In the genomic region with DNA sequence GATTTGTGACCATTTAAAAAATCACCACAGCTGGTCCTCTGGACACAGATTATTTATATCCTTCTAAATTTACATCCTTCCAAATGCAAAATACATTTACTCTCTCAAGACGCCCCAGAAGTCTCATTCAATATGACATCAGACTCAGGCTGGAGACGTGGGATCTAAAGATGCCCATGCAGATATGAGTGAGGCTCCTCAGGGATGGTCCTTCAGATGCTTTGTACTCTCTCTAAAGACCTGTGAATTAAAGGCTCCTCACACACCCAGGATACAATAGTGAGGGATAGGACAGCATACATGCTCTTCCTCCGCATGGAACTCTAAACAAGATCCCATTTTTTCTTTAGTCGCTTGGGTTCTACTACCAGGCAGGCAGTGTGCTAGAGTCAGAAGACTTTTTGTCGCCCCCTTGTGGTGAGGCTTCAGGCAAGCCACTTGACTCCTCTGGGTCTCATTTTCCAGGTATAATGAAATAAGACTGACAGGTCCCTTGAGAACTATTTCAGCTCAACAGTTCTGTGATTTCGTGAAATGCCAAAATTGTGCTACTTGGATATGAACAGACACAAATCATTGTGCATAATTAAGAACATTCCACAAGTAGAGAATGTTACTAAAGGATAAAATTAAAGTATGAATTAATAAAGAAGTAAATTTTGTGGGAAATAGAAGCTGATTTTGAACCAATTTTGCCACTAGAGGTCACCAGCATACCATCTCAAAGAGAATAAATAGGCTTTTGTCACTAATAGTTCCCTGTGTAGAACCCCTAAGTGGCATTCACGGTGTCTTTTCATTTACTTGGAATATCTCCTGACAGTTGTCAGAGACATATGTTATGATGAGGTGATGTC, we compare ENCODE assay signal across 1 cellular context.
TF ChIP-seq lines count a peak whose summit lies in the region.

No MANE protein-coding gene starts in this region.

TF ChIP-seq in K562, 482 proteins besides CTCF, POLR2A, EP300 and RAD21 (continued from another document):
- TF ChIP-seq, protein P1, sequence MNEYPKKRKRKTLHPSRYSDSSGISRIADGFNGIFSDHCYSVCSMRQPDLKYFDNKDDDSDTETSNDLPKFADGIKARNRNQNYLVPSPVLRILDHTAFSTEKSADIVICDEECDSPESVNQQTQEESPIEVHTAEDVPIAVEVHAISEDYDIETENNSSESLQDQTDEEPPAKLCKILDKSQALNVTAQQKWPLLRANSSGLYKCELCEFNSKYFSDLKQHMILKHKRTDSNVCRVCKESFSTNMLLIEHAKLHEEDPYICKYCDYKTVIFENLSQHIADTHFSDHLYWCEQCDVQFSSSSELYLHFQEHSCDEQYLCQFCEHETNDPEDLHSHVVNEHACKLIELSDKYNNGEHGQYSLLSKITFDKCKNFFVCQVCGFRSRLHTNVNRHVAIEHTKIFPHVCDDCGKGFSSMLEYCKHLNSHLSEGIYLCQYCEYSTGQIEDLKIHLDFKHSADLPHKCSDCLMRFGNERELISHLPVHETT (CRISPR knock-in tag; conservative IDR thresholded peaks at IDR 0.05 in 1 of 2, IDR thresholded peaks at IDR 0.05 in 1 of 2) = no peak
- TF ChIP-seq SMC3 (conservative IDR thresholded peaks at IDR 0.05; ENCODE audit: insufficient read depth, low read depth, low read length) (peak; percentile 35; the same call in 1 of the 2 replicates), HDAC1 (IDR thresholded peaks at IDR 0.05) (no peak), MECOM (CRISPR knock-in tag; IDR thresholded peaks at IDR 0.05) (0 out of 2 replicates have a peak, but pooled peaks have one; percentile 6), PHF8 (IDR thresholded peaks at IDR 0.05; ENCODE audit: borderline replicate concordance, low read length) (no peak), XRCC5 (IDR thresholded peaks at IDR 0.05; ENCODE audit: low read depth, low read length) (peak; percentile 58; the same call in 1 of the 2 replicates), PKNOX1 (IDR thresholded peaks at IDR 0.05) (peak; percentile 86), DEAF1 (CRISPR knock-in tag; IDR thresholded peaks at IDR 0.05) (peak; percentile 65; the same call in 1 of the 2 replicates), KDM4B (IDR thresholded peaks at IDR 0.05; ENCODE audit: borderline replicate concordance in 2 of 2, low read depth in 1 of 2) (0 out of 4 replicates have a peak, but pooled peaks of 1 of the 2 experiments have one; percentile 36)
- TF ChIP-seq, protein P2, sequence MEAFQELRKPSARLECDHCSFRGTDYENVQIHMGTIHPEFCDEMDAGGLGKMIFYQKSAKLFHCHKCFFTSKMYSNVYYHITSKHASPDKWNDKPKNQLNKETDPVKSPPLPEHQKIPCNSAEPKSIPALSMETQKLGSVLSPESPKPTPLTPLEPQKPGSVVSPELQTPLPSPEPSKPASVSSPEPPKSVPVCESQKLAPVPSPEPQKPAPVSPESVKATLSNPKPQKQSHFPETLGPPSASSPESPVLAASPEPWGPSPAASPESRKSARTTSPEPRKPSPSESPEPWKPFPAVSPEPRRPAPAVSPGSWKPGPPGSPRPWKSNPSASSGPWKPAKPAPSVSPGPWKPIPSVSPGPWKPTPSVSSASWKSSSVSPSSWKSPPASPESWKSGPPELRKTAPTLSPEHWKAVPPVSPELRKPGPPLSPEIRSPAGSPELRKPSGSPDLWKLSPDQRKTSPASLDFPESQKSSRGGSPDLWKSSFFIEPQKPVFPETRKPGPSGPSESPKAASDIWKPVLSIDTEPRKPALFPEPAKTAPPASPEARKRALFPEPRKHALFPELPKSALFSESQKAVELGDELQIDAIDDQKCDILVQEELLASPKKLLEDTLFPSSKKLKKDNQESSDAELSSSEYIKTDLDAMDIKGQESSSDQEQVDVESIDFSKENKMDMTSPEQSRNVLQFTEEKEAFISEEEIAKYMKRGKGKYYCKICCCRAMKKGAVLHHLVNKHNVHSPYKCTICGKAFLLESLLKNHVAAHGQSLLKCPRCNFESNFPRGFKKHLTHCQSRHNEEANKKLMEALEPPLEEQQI (IDR thresholded peaks at IDR 0.05) = 0 out of 2 replicates have a peak, but pooled peaks have one; percentile 25
